In genomic region chr13:49606747-49607648, GRCh38 we compare ENCODE assay signal across 8 cellular contexts. TPM values are rescaled to one million over a fixed set of nuclear protein-coding genes. Genes with fewer than 3 reads are reported as not detected.
DNase-seq lines count a peak whose midpoint lies in the region; FAIRE-seq and TF ChIP-seq lines count a peak whose summit lies in the region.

No MANE protein-coding gene starts in this region.

- H3K36me3 Mint-ChIP-seq in activated T-helper 1 cell treated with anti-CD3 and anti-CD28 coated beads, Interleukin-12 subunit alpha, Interleukin-12 subunit beta, Interleukin-2, Interleukin-4 antibody, amounts not matched to agents 30 ng/mL and 10 ng/mL and 1 ng/mL, durations not matched to agents 14 hours and 24 hours and 36 hours (ENCODE audit: low read depth) = no peaks in the 10 kb centered on the region

- intact Hi-C loops in activated T-helper 1 cell treated with anti-CD3 and anti-CD28 coated beads, Interleukin-12 subunit alpha, Interleukin-12 subunit beta, Interleukin-2, Interleukin-4 antibody, amounts not matched to agents 30 ng/mL and 10 ng/mL and 1 ng/mL, durations not matched to agents 14 hours and 24 hours and 36 hours (cut with micrococcal nuclease) = loop anchor here (1.0 to 5.0 kb wide), 8 partner anchors 22 to 510 kb away; partner anchors contain the start of genes CAB39L, PHF11, RCBTB1 and SETDB2

- H3K4me1 ChIP-seq in Loucy (ENCODE audit: insufficient read depth, low read length, poor library complexity, severe bottlenecking) = peaks cover 21% of the 10 kb centered on the region

- peak overlapping the region; percentile 98 for H2AFZ ChIP-seq in Loucy (ENCODE audit: low read length)
- no peak overlapping the region for H2AFZ ChIP-seq in neural cell (ENCODE audit: low read depth, low read length)

- no peak for TF ChIP-seq EP300 in neural cell (conservative IDR thresholded peaks at IDR 0.05; ENCODE audit: poor library complexity, severe bottlenecking)

- H3K4me3 Mint-ChIP-seq in activated T-helper 1 cell treated with anti-CD3 and anti-CD28 coated beads, Interleukin-12 subunit alpha, Interleukin-12 subunit beta, Interleukin-2, Interleukin-4 antibody, amounts not matched to agents 30 ng/mL and 10 ng/mL and 1 ng/mL, durations not matched to agents 14 hours and 24 hours and 36 hours = peak overlapping the region; percentile 80

- H3K4me2 ChIP-seq in Loucy (ENCODE audit: low read depth, low read length, poor library complexity, severe bottlenecking) = peak overlapping the region; percentile 81
- H3K4me2 ChIP-seq in neural cell (ENCODE audit: low read length) = no peak overlapping the region

- H3K4me3 ChIP-seq in Loucy (ENCODE audit: low read length, poor library complexity, severe bottlenecking) = peak overlapping the region; percentile 69
- H3K4me3 ChIP-seq in fibroblast of mammary gland (ENCODE audit: control insufficient read depth, low read depth, low read length) = peak overlapping the region; percentile 43
- no peak overlapping the region for H3K4me3 ChIP-seq in neural cell (ENCODE audit: low read length)

- H3F3A ChIP-seq in Loucy (ENCODE audit: low read depth) = no peaks in the 10 kb centered on the region
- H3F3A ChIP-seq in neural cell (ENCODE audit: insufficient read depth, low read length, poor library complexity, severe bottlenecking) = no peaks in the 10 kb centered on the region

- no peaks in the 10 kb centered on the region for H3K27me3 ChIP-seq in Loucy (ENCODE audit: insufficient read depth, low read length, poor library complexity, severe bottlenecking)
- no peaks in the 10 kb centered on the region for H3K27me3 ChIP-seq in neural cell (ENCODE audit: insufficient read depth, low read depth, low read length)

- no peaks in the 10 kb centered on the region for H4K20me1 ChIP-seq in Loucy (ENCODE audit: insufficient read depth, low read length, poor library complexity, severe bottlenecking)
- H4K20me1 ChIP-seq in neural cell (ENCODE audit: insufficient read depth) = no peaks in the 10 kb centered on the region

- peak; percentile 92 for FAIRE-seq in H54 (lab: Jason Lieb, UNC)

- no peak overlapping the region for H3K27ac ChIP-seq in neural cell (ENCODE audit: low read length)

- H3K27me3 Mint-ChIP-seq in activated T-helper 1 cell treated with anti-CD3 and anti-CD28 coated beads, Interleukin-12 subunit alpha, Interleukin-12 subunit beta, Interleukin-2, Interleukin-4 antibody, amounts not matched to agents 30 ng/mL and 10 ng/mL and 1 ng/mL, durations not matched to agents 14 hours and 24 hours and 36 hours (ENCODE audit: insufficient read depth) = no peaks in the 10 kb centered on the region

- peak; percentile 87 for DNase-seq in EH (ENCODE audit: low read depth)
- DNase-seq in H54 (ENCODE audit: insufficient read length, low spot score) = peak; percentile 60
- DNase-seq in RPMI8226 = peak; percentile 79
- peak; percentile 69 for DNase-seq in activated T-helper 1 cell treated with anti-CD3 and anti-CD28 coated beads, Interleukin-12 subunit alpha, Interleukin-12 subunit beta, Interleukin-2, Interleukin-4 antibody, amounts not matched to agents 30 ng/mL and 10 ng/mL and 1 ng/mL, durations not matched to agents 14 hours and 24 hours and 36 hours (ENCODE audit: low spot score)
- DNase-seq in fibroblast of mammary gland (ENCODE audit: low read depth) = peak; percentile 90
- DNase-seq in stimulated activated naive CD4-positive, alpha-beta T cell treated with Interleukin-2 at 50 U/mL for 16 hours (lab: John Stamatoyannopoulos, UW) = peak; percentile 73

- peak overlapping the region; percentile 76 for H3K27ac Mint-ChIP-seq in activated T-helper 1 cell treated with anti-CD3 and anti-CD28 coated beads, Interleukin-12 subunit alpha, Interleukin-12 subunit beta, Interleukin-2, Interleukin-4 antibody, amounts not matched to agents 30 ng/mL and 10 ng/mL and 1 ng/mL, durations not matched to agents 14 hours and 24 hours and 36 hours

- H3K9me3 ChIP-seq in Loucy (ENCODE audit: insufficient read depth, low read depth, low read length) = no peaks in the 10 kb centered on the region
- no peaks in the 10 kb centered on the region for H3K9me3 ChIP-seq in neural cell (ENCODE audit: low read length)

- no peaks in the 10 kb centered on the region for H3K9me2 ChIP-seq in Loucy (replicated peaks; ENCODE audit: low read depth, low read length)
- no peaks in the 10 kb centered on the region for H3K9me2 ChIP-seq in neural cell (ENCODE audit: insufficient read depth, low read length)

- no peaks in the 10 kb centered on the region for H3K36me3 ChIP-seq in Loucy (ENCODE audit: insufficient read depth, low read length)
- H3K36me3 ChIP-seq in neural cell (ENCODE audit: insufficient read depth, low read length) = no peaks in the 10 kb centered on the region

- TF ChIP-seq POLR2A in H54 (IDR thresholded peaks at IDR 0.05; ENCODE audit: low read depth, low read length) = no peak

- H3K9ac ChIP-seq in Loucy (ENCODE audit: low read depth, low read length, poor library complexity, severe bottlenecking) (peak overlapping the region; percentile 56), neural cell (ENCODE audit: low read length) (no peak overlapping the region)

- TF ChIP-seq CTCF in Loucy (conservative IDR thresholded peaks at IDR 0.05; ENCODE audit: low read length) (peak; percentile 91), fibroblast of mammary gland (conservative IDR thresholded peaks at IDR 0.05; ENCODE audit: control insufficient read depth, insufficient read depth, low read depth, low read length) (peak; percentile 82), neural cell (IDR thresholded peaks at IDR 0.05; ENCODE audit: poor library complexity, severe bottlenecking) (peak; percentile 90)

- peak; percentile 88 for TF ChIP-seq RAD21 in neural cell (conservative IDR thresholded peaks at IDR 0.05)

- H3K79me2 ChIP-seq in Loucy (ENCODE audit: insufficient read depth, low read length) = no peaks in the 10 kb centered on the region
- H3K79me2 ChIP-seq in neural cell (replicated peaks; ENCODE audit: insufficient read depth, low read length) = no peaks in the 10 kb centered on the region

- H3K4me1 Mint-ChIP-seq in activated T-helper 1 cell treated with anti-CD3 and anti-CD28 coated beads, Interleukin-12 subunit alpha, Interleukin-12 subunit beta, Interleukin-2, Interleukin-4 antibody, amounts not matched to agents 30 ng/mL and 10 ng/mL and 1 ng/mL, durations not matched to agents 14 hours and 24 hours and 36 hours (ENCODE audit: low read depth) = peaks cover 13% of the 10 kb centered on the region

- H3K9me3 Mint-ChIP-seq in activated T-helper 1 cell treated with anti-CD3 and anti-CD28 coated beads, Interleukin-12 subunit alpha, Interleukin-12 subunit beta, Interleukin-2, Interleukin-4 antibody, amounts not matched to agents 30 ng/mL and 10 ng/mL and 1 ng/mL, durations not matched to agents 14 hours and 24 hours and 36 hours = no peaks in the 10 kb centered on the region

TF ChIP-seq in neural cell, 6 proteins besides CTCF, POLR2A, EP300 and RAD21:
- TF ChIP-seq REST (IDR thresholded peaks at IDR 0.05; ENCODE audit: borderline replicate concordance) = no peak
- no peak for TF ChIP-seq EZH2 (IDR thresholded peaks at IDR 0.05; ENCODE audit: borderline replicate concordance, insufficient read depth, low read length, poor library complexity, severe bottlenecking)
- no peak for TF ChIP-seq MXI1 (conservative IDR thresholded peaks at IDR 0.05; ENCODE audit: poor library complexity, severe bottlenecking)
- TF ChIP-seq SMC3 (conservative IDR thresholded peaks at IDR 0.05; ENCODE audit: poor library complexity) = peak; percentile 87
TF ChIP-seq in neural cell: peak in this region for 1.

RNA-seq across cellular contexts. Expression of gene ARL11, which starts 21.3 kb away (rescaled TPM):
- total RNA-seq in activated T-helper 1 cell treated with anti-CD3 and anti-CD28 coated beads, Interleukin-12 subunit alpha, Interleukin-12 subunit beta, Interleukin-2, Interleukin-4 antibody, amounts not matched to agents 30 ng/mL and 10 ng/mL and 1 ng/mL, durations not matched to agents 14 hours and 24 hours and 36 hours = 0.80 and 0.93 TPM in 2 replicates
- not detected in 2 replicates for polyA plus RNA-seq in neural cell
- polyA minus RNA-seq in neural cell = not detected in 2 replicates

RNA-seq across cellular contexts. Expression of gene RCBTB1, which starts 21.6 kb away (rescaled TPM):
- 14.9 and 16.3 TPM in 2 replicates for total RNA-seq in activated T-helper 1 cell treated with anti-CD3 and anti-CD28 coated beads, Interleukin-12 subunit alpha, Interleukin-12 subunit beta, Interleukin-2, Interleukin-4 antibody, amounts not matched to agents 30 ng/mL and 10 ng/mL and 1 ng/mL, durations not matched to agents 14 hours and 24 hours and 36 hours
- polyA plus RNA-seq in neural cell = 58.9 and 65.3 TPM in 2 replicates
- 34.8 and 36.2 TPM in 2 replicates for polyA minus RNA-seq in neural cell
